Comparison of ENCODE assay signal across 23 cellular contexts in genomic region chr10:129074939-129075338, GRCh38.
"Had no signal": no experiment of that assay in that cellular context is flagged by ENCODE, and none has a peak within 500 bp of the region (broad histone marks: within the 10 kb centered on the region; RNA-seq: fewer than 3 reads in every experiment).

No MANE protein-coding gene starts in this region.

- H3K9me3 ChIP-seq: gastrocnemius medialis, neutrophil, ovary, prostate gland had no signal

- H3K4me3 ChIP-seq: coronary artery, esophagus squamous epithelium, gastrocnemius medialis, left ventricle myocardium inferior, ovary, prostate gland, upper lobe of left lung had no signal

- H3K36me3 ChIP-seq: esophagus squamous epithelium, gastrocnemius medialis, left ventricle myocardium inferior, neutrophil, ovary, prostate gland, upper lobe of left lung had no signal

- H3K4me1 Mint-ChIP-seq: activated B cell treated with CpG ODN at 0.5 μM for 24 hours, endodermal cell, mesothelial cell of epicardium had no signal

- H3K36me3 Mint-ChIP-seq: mesothelial cell of epicardium; natural killer cell treated with Interleukin-12 subunit alpha and Interleukin-12 subunit beta and Interleukin-15 and Interleukin-18, amount 100 ng/mL, for 72 hours had no signal

- H3K4me3 Mint-ChIP-seq: activated B cell treated with CpG ODN at 0.5 μM for 24 hours; activated CD4-positive, alpha-beta T cell treated with anti-CD3 and anti-CD28 coated beads for 36 hours; activated naive CD4-positive, alpha-beta T cell treated with anti-CD3 and anti-CD28 coated beads, Interleukin-2, amount 10 ng/mL, durations not matched to agents 7 days and 5 days; activated T-cell treated with anti-CD3 and anti-CD28 coated beads, Interleukin-2, amount 50 U/mL, for 72 hours; endodermal cell; mesothelial cell of epicardium; natural killer cell treated with Interleukin-12 subunit alpha and Interleukin-12 subunit beta and Interleukin-15 and Interleukin-18, amount 100 ng/mL, for 72 hours had no signal

- H3K27me3 ChIP-seq: esophagus squamous epithelium, gastrocnemius medialis, neutrophil, ovary, upper lobe of left lung had no signal

- H3K9me3 Mint-ChIP-seq: activated B cell treated with CpG ODN at 0.5 μM for 24 hours; activated T-cell treated with anti-CD3 and anti-CD28 coated beads, Interleukin-2, amount 50 U/mL, for 72 hours; mesothelial cell of epicardium; natural killer cell treated with Interleukin-12 subunit alpha and Interleukin-12 subunit beta and Interleukin-15 and Interleukin-18, amount 100 ng/mL, for 72 hours had no signal

- DNase-seq: activated B cell treated with CpG ODN at 0.5 μM for 24 hours; activated CD4-positive, alpha-beta T cell treated with anti-CD3 and anti-CD28 coated beads for 36 hours; activated CD4-positive, alpha-beta T cell treated with anti-CD3 and anti-CD28 coated beads, Interleukin-2, amount 50 U/mL, for 4 hours; activated effector memory CD4-positive, alpha-beta T cell treated with anti-CD3 and anti-CD28 coated beads, Interleukin-2, amount 50 U/mL, for 16 hours; activated naive CD4-positive, alpha-beta T cell treated with anti-CD3 and anti-CD28 coated beads, Interleukin-2, amount 10 ng/mL, durations not matched to agents 7 days and 5 days; activated T-cell treated with anti-CD3 and anti-CD28 coated beads, Interleukin-2, amount 50 U/mL, for 72 hours; amygdala; endodermal cell; esophagus squamous epithelium; gastrocnemius medialis; hypothalamus; left ventricle myocardium inferior; mammary epithelial cell; ovary; stimulated activated CD4-positive, alpha-beta T cell treated with anti-CD3 and anti-CD28 coated beads, Interleukin-4, amount 100 ng/mL, for 24 hours; stimulated activated naive CD8-positive, alpha-beta T cell treated with anti-CD3 and anti-CD28 coated beads, Interleukin-15, Interleukin-2, amounts not matched to agents 100 U/mL and 50 U/mL, for 24 hours; T-helper 9 cell; upper lobe of left lung had no signal

- H3K27ac ChIP-seq: coronary artery, esophagus squamous epithelium, gastrocnemius medialis, left ventricle myocardium inferior, neutrophil, ovary, prostate gland, upper lobe of left lung had no signal

- H3K4me1 ChIP-seq: gastrocnemius medialis, prostate gland, upper lobe of left lung had no signal

- ATAC-seq: activated CD4-positive, alpha-beta T cell treated with anti-CD3 and anti-CD28 coated beads for 36 hours; activated T-cell treated with anti-CD3 and anti-CD28 coated beads, Interleukin-2, amount 50 U/mL, for 72 hours; gastrocnemius medialis; natural killer cell treated with Interleukin-12 subunit alpha and Interleukin-12 subunit beta and Interleukin-15 and Interleukin-18, amount 100 ng/mL, for 72 hours; stimulated activated naive CD8-positive, alpha-beta T cell treated with anti-CD3 and anti-CD28 coated beads, Interleukin-15, Interleukin-2, amounts not matched to agents 100 U/mL and 50 U/mL, for 24 hours had no signal

- H3K27ac Mint-ChIP-seq: activated B cell treated with CpG ODN at 0.5 μM for 24 hours; activated CD4-positive, alpha-beta T cell treated with anti-CD3 and anti-CD28 coated beads for 36 hours; activated naive CD4-positive, alpha-beta T cell treated with anti-CD3 and anti-CD28 coated beads, Interleukin-2, amount 10 ng/mL, durations not matched to agents 7 days and 5 days; activated T-cell treated with anti-CD3 and anti-CD28 coated beads, Interleukin-2, amount 50 U/mL, for 72 hours; endodermal cell; mesothelial cell of epicardium; natural killer cell treated with Interleukin-12 subunit alpha and Interleukin-12 subunit beta and Interleukin-15 and Interleukin-18, amount 100 ng/mL, for 72 hours had no signal

- H3K27me3 Mint-ChIP-seq: activated B cell treated with CpG ODN at 0.5 μM for 24 hours; activated CD4-positive, alpha-beta T cell treated with anti-CD3 and anti-CD28 coated beads for 36 hours had no signal
